20 cellular contexts compared by ENCODE assay signal in the genomic region with DNA sequence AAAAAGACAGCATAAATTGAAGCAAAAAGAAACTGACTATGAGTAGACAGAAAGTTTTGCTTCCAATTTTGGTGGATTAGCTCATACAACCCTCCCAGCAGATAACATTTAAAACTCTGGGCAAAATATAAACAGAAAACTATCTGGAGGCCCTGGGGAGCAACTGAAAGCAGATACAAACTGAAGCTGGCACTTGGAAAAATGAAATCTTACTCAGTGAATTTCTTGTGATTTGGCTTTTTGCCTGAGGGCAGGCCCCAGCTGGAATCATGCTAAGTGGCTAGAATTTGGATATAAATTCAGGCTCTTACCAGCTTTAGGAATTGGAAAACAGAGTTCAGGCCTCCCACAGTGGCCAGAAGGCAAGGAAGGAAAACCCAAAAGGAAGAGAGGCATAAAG.
A peak's percentile ranks its signal among the peaks of the same experiment; 100 is the strongest.
DNase-seq lines count a peak whose midpoint lies in the region; ATAC-seq lines count a peak whose summit lies in the region.
"Had no signal": no experiment of that assay in that cellular context is flagged by ENCODE, and none has a peak within 500 bp of the region (broad histone marks: within the 10 kb centered on the region; RNA-seq: fewer than 3 reads in every experiment).

No MANE protein-coding gene starts in this region.

- H2BK12ac ChIP-seq in mesenchymal stem cell (ENCODE audit: low read length in 2 of 2): no peak overlapping the region

- no peak overlapping the region for H2AFZ ChIP-seq in mesenchymal stem cell (ENCODE audit: low read depth, low read length)

- no peaks in the 10 kb centered on the region for H3K4me1 ChIP-seq in mesenchymal stem cell (ENCODE audit: control insufficient read depth, insufficient read depth, low read depth, low read length)

- peaks cover 0 to 4% of the 10 kb centered on the region in 2 experiments for H3K27me3 ChIP-seq in mesenchymal stem cell (ENCODE audit: control insufficient read depth in 1 of 2, insufficient read depth in 1 of 2, low read length in 2 of 2)
- H3K27me3 ChIP-seq: adrenal gland had no signal

- no peaks in the 10 kb centered on the region for H3K79me1 ChIP-seq in mesenchymal stem cell (replicated peaks; ENCODE audit: low read length, poor library complexity, severe bottlenecking)

- H3K9ac ChIP-seq in mesenchymal stem cell (ENCODE audit: low read length): peak overlapping the region; percentile 69

- peak; percentile 21 for DNase-seq in AG20443 (ENCODE audit: low spot score)
- DNase-seq in NCI-H2171 treated with DMSO at 0.1 percent for 48 hours (lab: John Stamatoyannopoulos, UW): peak; percentile 44
- DNase-seq in fibroblast of gingiva (ENCODE audit: low read depth): peak; percentile 57
- no peak for DNase-seq in mesenchymal stem cell
- no peak for DNase-seq in EL
- DNase-seq: activated CD4-positive, alpha-beta T cell treated with anti-CD3 and anti-CD28 coated beads, Interleukin-2, amount 50 U/mL, for 1 hour; activated CD8-positive, alpha-beta memory T cell treated with anti-CD3 and anti-CD28 coated beads, Interleukin-2, amount 50 U/mL, for 48 hours; activated effector memory CD4-positive, alpha-beta T cell treated with anti-CD3 and anti-CD28 coated beads, Interleukin-2, amount 50 U/mL, for 16 hours; adrenal gland; cerebellar nuclear complex; effector CD8-positive, alpha-beta T cell; kidney; mesendoderm; naive thymus-derived CD8-positive, alpha-beta T cell; NCI-H1694 treated with DMSO at 0.1 percent for 48 hours; posterior cingulate gyrus had no signal

- H3K23ac ChIP-seq in mesenchymal stem cell (ENCODE audit: low read length in 2 of 2): no peak overlapping the region

- H2BK15ac ChIP-seq in mesenchymal stem cell (ENCODE audit: low read depth, poor library complexity, severe bottlenecking): no peak overlapping the region

- ATAC-seq in GM19452 (IDR thresholded peaks at IDR 0.05; ENCODE audit: unreplicated experiment) (no peak), GM21619 (IDR thresholded peaks at IDR 0.05; ENCODE audit: unreplicated experiment) (no peak), esophagus mucosa (no peak)
- ATAC-seq: naive thymus-derived CD8-positive, alpha-beta T cell had no signal

- H3K4me2 ChIP-seq in mesenchymal stem cell (ENCODE audit: low read length, poor library complexity, severe bottlenecking): no peak overlapping the region

- H3K9me3 ChIP-seq in mesenchymal stem cell (ENCODE audit: control insufficient read depth, low read length): no peaks in the 10 kb centered on the region
- H3K9me3 ChIP-seq: adrenal gland had no signal

- H4K91ac ChIP-seq in mesenchymal stem cell (ENCODE audit: low read length): no peak overlapping the region

- H4K8ac ChIP-seq in mesenchymal stem cell (ENCODE audit: low read length): no peak overlapping the region

- H2BK5ac ChIP-seq in mesenchymal stem cell (ENCODE audit: low read depth, low read length, poor library complexity, severe bottlenecking): no peak overlapping the region

- no peak overlapping the region for H3K18ac ChIP-seq in mesenchymal stem cell (ENCODE audit: low read depth in 1 of 2, low read length in 2 of 2)

- H3K4me3 ChIP-seq in mesenchymal stem cell (ENCODE audit: insufficient read depth in 1 of 2, low read depth in 1 of 2, low read length in 2 of 2): no peak overlapping the region
- H3K4me3 ChIP-seq: adrenal gland had no signal

- no peak overlapping the region for H3K14ac ChIP-seq in mesenchymal stem cell (ENCODE audit: low read length in 2 of 2)

- no peak overlapping the region for H3K27ac ChIP-seq in mesenchymal stem cell (ENCODE audit: low read length, poor library complexity, severe bottlenecking)
- H3K27ac ChIP-seq: adrenal gland, HL-60 had no signal

- no peak overlapping the region for H2AK5ac ChIP-seq in mesenchymal stem cell (ENCODE audit: low read length, severe bottlenecking)

- no peak overlapping the region for H3K4ac ChIP-seq in mesenchymal stem cell (ENCODE audit: low read depth in 1 of 2, low read length in 2 of 2)

- H2BK120ac ChIP-seq in mesenchymal stem cell (ENCODE audit: low read depth, low read length): no peak overlapping the region

- H3K36me3 ChIP-seq in mesenchymal stem cell (ENCODE audit: control insufficient read depth in 1 of 2, insufficient read depth in 2 of 2, low read depth in 1 of 2, low read length in 2 of 2): no peaks in the 10 kb centered on the region
- H3K36me3 ChIP-seq: adrenal gland had no signal

Comparison
In these comparisons a context has a peak if more than half of its experiments do, and no peak if none do; other contexts are left out.
1. DNase-seq: peak in AG20443 (single experiment), NCI-H2171 treated with DMSO at 0.1 percent for 48 hours (single experiment) and fibroblast of gingiva (single experiment); none in mesenchymal stem cell (single experiment) and EL (single experiment).